32 cellular contexts compared by ENCODE assay signal in genomic region chr4:64022560-64022959, GRCh38.
DNase-seq lines count a peak whose midpoint lies in the region; ATAC-seq and TF ChIP-seq lines count a peak whose summit lies in the region.
"Had no signal": no experiment of that assay in that cellular context is flagged by ENCODE, and none has a peak within 500 bp of the region (broad histone marks: within the 10 kb centered on the region; RNA-seq: fewer than 3 reads in every experiment).

No MANE protein-coding gene starts in this region.

- H3K9me3 Mint-ChIP-seq in MCF 10A (ENCODE audit: unreplicated experiment) = peaks cover 33% of the 10 kb centered on the region
- H3K9me3 Mint-ChIP-seq in endodermal cell = peaks cover 33% of the 10 kb centered on the region
- H3K9me3 Mint-ChIP-seq in CD4-positive, alpha-beta T cell = peaks cover 23% of the 10 kb centered on the region

- H3K27me3 ChIP-seq in breast epithelium (no peaks in the 10 kb centered on the region), PC-3 (ENCODE audit: low read length) (no peaks in the 10 kb centered on the region), endodermal cell (ENCODE audit: control insufficient read depth, insufficient read depth, low read length, poor library complexity, severe bottlenecking) (no peaks in the 10 kb centered on the region)
- H3K27me3 ChIP-seq in CD4-positive, alpha-beta T cell (ENCODE audit: control insufficient read depth, insufficient read depth, low read length) = no peaks in the 10 kb centered on the region
- H3K27me3 ChIP-seq: BE2C; BLaER1; BLaER1 treated with 17β-estradiol and CSF1 and Interleukin-3, amounts not matched to agents 10 nM and 100 nM had no signal

- no peaks in the 10 kb centered on the region for H3K4me1 ChIP-seq in breast epithelium
- H3K4me1 ChIP-seq in PC-3 (ENCODE audit: insufficient read depth, low read length) = peaks cover 13% of the 10 kb centered on the region
- H3K4me1 ChIP-seq in endodermal cell (ENCODE audit: control insufficient read depth, insufficient read depth, low read length) = no peaks in the 10 kb centered on the region
- H3K4me1 ChIP-seq: A549; BE2C; BLaER1; BLaER1 treated with 17β-estradiol and CSF1 and Interleukin-3, amounts not matched to agents 10 nM and 100 nM; Caco-2 had no signal

- no peak overlapping the region for H3K4me3 Mint-ChIP-seq in MCF 10A (ENCODE audit: unreplicated experiment)
- H3K4me3 Mint-ChIP-seq in endodermal cell = no peak overlapping the region
- H3K4me3 Mint-ChIP-seq in CD4-positive, alpha-beta T cell = no peak overlapping the region
- H3K4me3 Mint-ChIP-seq: B cell; CD14-positive monocyte; CD4-positive, alpha-beta memory T cell; CD4-positive, CD25-positive, alpha-beta regulatory T cell; CD8-positive, alpha-beta memory T cell; CD8-positive, alpha-beta T cell had no signal

- H3K4me3 ChIP-seq in breast epithelium = no peak overlapping the region
- H3K4me3 ChIP-seq in PC-3 (ENCODE audit: low read length) = no peak overlapping the region
- H3K4me3 ChIP-seq in endodermal cell (ENCODE audit: low read length) = peak overlapping the region; percentile 57
- H3K4me3 ChIP-seq: A549; BLaER1; BLaER1 treated with 17β-estradiol and CSF1 and Interleukin-3, amounts not matched to agents 10 nM and 100 nM had no signal

- H3K9me3 ChIP-seq in breast epithelium (peaks cover 11 to 32% of the 10 kb centered on the region in 2 donors), PC-3 (ENCODE audit: low read length) (peaks cover 22% of the 10 kb centered on the region), endodermal cell (ENCODE audit: control insufficient read depth, low read length) (peaks cover 54% of the 10 kb centered on the region)
- H3K9me3 ChIP-seq in CD4-positive, alpha-beta T cell (ENCODE audit: control insufficient read depth, low read length) = peaks cover 11% of the 10 kb centered on the region
- H3K9me3 ChIP-seq: A549, BE2C, Caco-2 had no signal

- H3K79me2 ChIP-seq in PC-3 (ENCODE audit: low read length) = no peaks in the 10 kb centered on the region

- H3K9ac ChIP-seq in PC-3 (ENCODE audit: low read length) (no peak overlapping the region), endodermal cell (ENCODE audit: extremely low read depth, low read length, poor library complexity, severe bottlenecking) (no peak overlapping the region)
- H3K9ac ChIP-seq: BLaER1; BLaER1 treated with 17β-estradiol and CSF1 and Interleukin-3, amounts not matched to agents 10 nM and 100 nM had no signal

- BruUV-seq in MCF 10A (replicated peaks; lab: Mats Ljungman, UMichigan) (no TSS peak), PC-3 (replicated peaks; lab: Mats Ljungman, UMichigan) (no TSS peak)

- CTCF ChIA-PET in MCF 10A (lab: Yijun Ruan, JAX) = interaction anchor here (0.6 kb wide), 1 partner anchor 15 kb away, joined by 4 read pairs; no protein-coding TSS in a partner anchor
- CTCF ChIA-PET in PC-3 (lab: Charles Lee) = no interaction called here
- CTCF ChIA-PET in CD4-positive, alpha-beta T cell (lab: Charles Lee) = no interaction called here

- H3K36me3 ChIP-seq in breast epithelium (no peaks in the 10 kb centered on the region), PC-3 (ENCODE audit: low read depth, low read length) (0 out of 2 replicates have a peak, but pooled peaks cover 3% of the 10 kb centered on the region), endodermal cell (ENCODE audit: control insufficient read depth, insufficient read depth, low read length) (no peaks in the 10 kb centered on the region)
- H3K36me3 ChIP-seq: BE2C; BLaER1; BLaER1 treated with 17β-estradiol and CSF1 and Interleukin-3, amounts not matched to agents 10 nM and 100 nM had no signal

- no peaks in the 10 kb centered on the region for H3K4me1 Mint-ChIP-seq in MCF 10A (ENCODE audit: insufficient read depth, unreplicated experiment)
- H3K4me1 Mint-ChIP-seq in endodermal cell = peaks cover 12% of the 10 kb centered on the region
- no peaks in the 10 kb centered on the region for H3K4me1 Mint-ChIP-seq in CD4-positive, alpha-beta T cell (ENCODE audit: low read depth)
- H3K4me1 Mint-ChIP-seq: B cell; CD14-positive monocyte; CD4-positive, alpha-beta memory T cell; CD4-positive, CD25-positive, alpha-beta regulatory T cell; CD8-positive, alpha-beta memory T cell had no signal

- H3K27me3 Mint-ChIP-seq in MCF 10A (ENCODE audit: insufficient read depth, unreplicated experiment) (no peaks in the 10 kb centered on the region), endodermal cell (ENCODE audit: insufficient read depth) (no peaks in the 10 kb centered on the region)
- no peaks in the 10 kb centered on the region for H3K27me3 Mint-ChIP-seq in CD4-positive, alpha-beta T cell
- H3K27me3 Mint-ChIP-seq: B cell; CD4-positive, alpha-beta memory T cell; CD4-positive, CD25-positive, alpha-beta regulatory T cell; CD8-positive, alpha-beta memory T cell had no signal

- ATAC-seq in PC-3 = peak; percentile 100
- ATAC-seq in CD4-positive, alpha-beta T cell (ENCODE audit: poor library complexity) = no peak
- ATAC-seq: A549; CD8-positive, alpha-beta T cell had no signal

- H3K9me2 ChIP-seq in PC-3 (replicated peaks; ENCODE audit: low read length) = no peaks in the 10 kb centered on the region

- H3F3A ChIP-seq in PC-3 (ENCODE audit: low read length, unreplicated experiment) = no peaks in the 10 kb centered on the region

- H3K27ac ChIP-seq in breast epithelium (no peak overlapping the region), PC-3 (ENCODE audit: low read length) (peak overlapping the region; percentile 29), endodermal cell (ENCODE audit: low read depth, low read length) (no peak overlapping the region)
- H3K27ac ChIP-seq in CD4-positive, alpha-beta T cell (ENCODE audit: low read depth, low read length) = no peak overlapping the region
- H3K27ac ChIP-seq: 22Rv1; A549; BLaER1; BLaER1 treated with 17β-estradiol and CSF1 and Interleukin-3, amounts not matched to agents 10 nM and 100 nM; C4-2B had no signal

- no peak overlapping the region for H2AFZ ChIP-seq in PC-3 (ENCODE audit: low read length)

- TF ChIP-seq CTCF in MCF 10A (IDR thresholded peaks at IDR 0.05; ENCODE audit: unreplicated experiment) (no peak), breast epithelium (IDR thresholded peaks at IDR 0.05) (no peak), PC-3 (conservative IDR thresholded peaks at IDR 0.05; ENCODE audit: low read depth, low read length) (no peak), endodermal cell (conservative IDR thresholded peaks at IDR 0.05) (no peak)
- TF ChIP-seq CTCF in CD4-positive, alpha-beta T cell (IDR thresholded peaks at IDR 0.05) = no peak

- H3K4me2 ChIP-seq in PC-3 (ENCODE audit: low read length) = peak overlapping the region; percentile 19
- H3K4me2 ChIP-seq: A549; BLaER1; BLaER1 treated with 17β-estradiol and CSF1 and Interleukin-3, amounts not matched to agents 10 nM and 100 nM had no signal

- H3K36me3 Mint-ChIP-seq in MCF 10A (ENCODE audit: insufficient read depth, unreplicated experiment) = no peaks in the 10 kb centered on the region
- peaks cover 6% of the 10 kb centered on the region for H3K36me3 Mint-ChIP-seq in endodermal cell (ENCODE audit: low read depth)
- H3K36me3 Mint-ChIP-seq in CD4-positive, alpha-beta T cell (ENCODE audit: low read depth) = no peaks in the 10 kb centered on the region
- H3K36me3 Mint-ChIP-seq: CD14-positive monocyte; CD4-positive, alpha-beta memory T cell; CD4-positive, CD25-positive, alpha-beta regulatory T cell; CD8-positive, alpha-beta memory T cell; CD8-positive, alpha-beta T cell had no signal

- peak; percentile 16 for DNase-seq in MCF 10A (ENCODE audit: unreplicated experiment)
- no peak for DNase-seq in breast epithelium (ENCODE audit: low spot score in 2 of 2)
- DNase-seq in PC-3 = peak; percentile 83
- no peak for DNase-seq in endodermal cell
- DNase-seq in CD4-positive, alpha-beta T cell = no peak
- no peak for DNase-seq in posterior vena cava (ENCODE audit: low spot score)
- DNase-seq: 8988T; ACHN; AML-193; BE2C; C1 segment of cervical spinal cord; Caco-2; Calu3; CD4-positive, alpha-beta memory T cell; CD4-positive, CD25-positive, alpha-beta regulatory T cell; CD8-positive, alpha-beta memory T cell; CD8-positive, alpha-beta T cell; COR-L47; DMS 273 treated with DMSO at 0.1 percent for 48 hours; DMS153; DMS53; DMS79; DMS79 treated with DMSO at 0.1 percent for 48 hours; DND-41; EL had no signal

- TF ChIP-seq POLR2A in breast epithelium (IDR thresholded peaks at IDR 0.05) = no peak

- POLR2A ChIA-PET in MCF 10A (lab: Yijun Ruan, JAX) = no interaction called here
- POLR2A ChIA-PET in PC-3 (lab: Charles Lee; ENCODE audit: unreplicated experiment) = interaction anchor here (0.5 to 0.6 kb wide), 2 partner anchors 212 to 1858 kb away, joined by 3 read pairs; no protein-coding TSS in a partner anchor
- POLR2A ChIA-PET in CD4-positive, alpha-beta T cell (lab: Charles Lee) = no interaction called here

- no peak overlapping the region for H3K27ac Mint-ChIP-seq in MCF 10A (ENCODE audit: low read depth, unreplicated experiment)
- no peak overlapping the region for H3K27ac Mint-ChIP-seq in endodermal cell
- no peak overlapping the region for H3K27ac Mint-ChIP-seq in CD4-positive, alpha-beta T cell
- H3K27ac Mint-ChIP-seq: B cell; CD14-positive monocyte; CD4-positive, alpha-beta memory T cell; CD4-positive, CD25-positive, alpha-beta regulatory T cell; CD8-positive, alpha-beta memory T cell; CD8-positive, alpha-beta T cell had no signal

- intact Hi-C loops in MCF 10A (cut with micrococcal nuclease) = no loop called here
- intact Hi-C loops in breast epithelium (cut with DNase I; ENCODE audit: low total_unique reads) = no loop called here
- intact Hi-C loops in PC-3 (cut with micrococcal nuclease) = loop anchor here (1.0 kb wide), 1 partner anchor 57 kb away; no protein-coding TSS in a partner anchor
- intact Hi-C loops in CD4-positive, alpha-beta T cell (cut with DNase I, micrococcal nuclease) = no loop called here
- intact Hi-C loops in posterior vena cava (cut with DNase I) = no loop called here

- H4K20me1 ChIP-seq in PC-3 (ENCODE audit: low read length) = no peaks in the 10 kb centered on the region
- H4K20me1 ChIP-seq: BLaER1; BLaER1 treated with 17β-estradiol and CSF1 and Interleukin-3, amounts not matched to agents 10 nM and 100 nM had no signal

Comparison
In these comparisons a context has a peak if more than half of its experiments do, and no peak if none do; other contexts are left out.
1. DNase-seq: peak in MCF 10A (single experiment) and PC-3 (single experiment); none in breast epithelium (0 of 2), endodermal cell (single experiment), CD4-positive, alpha-beta T cell (0 of 10) and posterior vena cava (single experiment).